9 cellular contexts compared by ENCODE assay signal in genomic region chr16:27169511-27170071, GRCh38. TPM values are rescaled to one million over a fixed set of nuclear protein-coding genes. Genes with fewer than 3 reads are reported as not detected.
DNase-seq lines count a peak whose midpoint lies in the region; ATAC-seq, FAIRE-seq and TF ChIP-seq lines count a peak whose summit lies in the region.
"Had no signal": no experiment of that assay in that cellular context is flagged by ENCODE, and none has a peak within 500 bp of the region (broad histone marks: within the 10 kb centered on the region; RNA-seq: fewer than 3 reads in every experiment).

No MANE protein-coding gene starts in this region.

- no peak overlapping the region for H3K9ac ChIP-seq in H1 (replicated peaks in 1 of 4; ENCODE audit: extremely low read depth in 1 of 4, low read depth in 3 of 4, low read length in 3 of 4)

- H4K91ac ChIP-seq in H1 (replicated peaks; ENCODE audit: insufficient read length, low read length): no peak overlapping the region

- H4K8ac ChIP-seq in H1 (ENCODE audit: extremely low read depth, insufficient read depth, low read length): no peak overlapping the region

- no peak overlapping the region for H4K5ac ChIP-seq in H1 (ENCODE audit: insufficient read length, low read depth, low read length)

- no peak overlapping the region for H2BK12ac ChIP-seq in H1 (ENCODE audit: low read depth, low read length)

- H3K9me3 ChIP-seq in H1 (ENCODE audit: insufficient read depth in 2 of 2, low read depth in 1 of 2, low read length in 1 of 2): no peaks in the 10 kb centered on the region

- no peaks in the 10 kb centered on the region for H3K36me3 ChIP-seq in H1 (ENCODE audit: control insufficient read depth in 2 of 4, insufficient read depth in 4 of 4, low read length in 3 of 4)

- no peak overlapping the region for H2BK5ac ChIP-seq in H1 (ENCODE audit: low read depth, low read length)

- no peaks in the 10 kb centered on the region for H3K79me2 ChIP-seq in H1 (ENCODE audit: control insufficient read depth in 1 of 2, insufficient read depth in 2 of 2, low read length in 2 of 2)

- TF ChIP-seq CTCF in GM12872 (IDR thresholded peaks at IDR 0.05; ENCODE audit: insufficient read depth, low read depth, low read length) (peak; percentile 33; the same call in 1 of the 3 replicates), H1 (IDR thresholded peaks at IDR 0.05; ENCODE audit: control extremely low read depth in 1 of 3, insufficient read depth in 1 of 3, low read depth in 1 of 3, low read length in 3 of 3) (peak; percentile 21 to 34 (median 28); a peak in 3 of 4 replicates)

- no peak overlapping the region for H2BK120ac ChIP-seq in H1 (replicated peaks; ENCODE audit: low read depth, low read length)

- TF ChIP-seq EP300 in H1 (IDR thresholded peaks at IDR 0.05; ENCODE audit: borderline replicate concordance in 1 of 2, low read depth in 2 of 2, low read length in 2 of 2): no peak

- no peak overlapping the region for H3K18ac ChIP-seq in H1 (ENCODE audit: extremely low read depth, low read length)

- H2AFZ ChIP-seq in H1 (ENCODE audit: low read length): peak overlapping the region; percentile 69; the same call in 1 of the 2 replicates

- no peak overlapping the region for H3K23ac ChIP-seq in H1 (ENCODE audit: insufficient read length)

- H3K23me2 ChIP-seq in H1 (ENCODE audit: low read depth, low read length): no peaks in the 10 kb centered on the region

- no peak for TF ChIP-seq POLR2A in H1 (IDR thresholded peaks at IDR 0.05; ENCODE audit: control extremely low read depth in 1 of 2, low read depth in 2 of 2, low read length in 2 of 2)

- peak; percentile 58 for FAIRE-seq in H1 (lab: Jason Lieb, UNC)
- FAIRE-seq: colon had no signal

- no peak overlapping the region for H3K27ac ChIP-seq in H1 (ENCODE audit: low read depth, low read length)

- POLR2A ChIA-PET in H1 (lab: Charles Lee; ENCODE audit: partially characterized antibody): no interaction called here

- H2AK5ac ChIP-seq in H1 (ENCODE audit: low read depth, low read length): no peak overlapping the region

- no peak overlapping the region for H3K56ac ChIP-seq in H1 (replicated peaks; ENCODE audit: insufficient read length, low read depth, low read length)

- H3K4me1 ChIP-seq in H1 (replicated peaks in 1 of 4; ENCODE audit: control insufficient read depth in 3 of 4, insufficient read depth in 4 of 4, low read length in 3 of 4): no peaks in the 10 kb centered on the region

- H3K4ac ChIP-seq in H1 (replicated peaks; ENCODE audit: insufficient read length, low read depth, low read length): no peak overlapping the region

- no peaks in the 10 kb centered on the region for H4K20me1 ChIP-seq in H1 (replicated peaks in 1 of 2; ENCODE audit: control insufficient read depth in 1 of 2, insufficient read depth in 2 of 2, low read length in 2 of 2)

- H3K4me3 ChIP-seq in H1 (ENCODE audit: extremely low read depth in 1 of 4, insufficient read depth in 2 of 4, low read depth in 3 of 4, low read length in 4 of 4): no peak overlapping the region

- no peak overlapping the region for H2BK15ac ChIP-seq in H1 (ENCODE audit: low read length)

- CTCF ChIA-PET in H1 (lab: Charles Lee; ENCODE audit: partially characterized antibody): interaction anchor here (0.7 to 8.3 kb wide), 5 partner anchors 10 to 316 kb away, joined by 3 to 69 read pairs (median 9); no protein-coding TSS in a partner anchor

- no peaks in the 10 kb centered on the region for H3K79me1 ChIP-seq in H1 (ENCODE audit: low read depth, low read length)

- 83% methylated on average over 5 of the region's 6 CpGs; no CpG with 5 or more reads in 1 of the 2 experiments for WGBS in H1 (ENCODE audit: extremely low coverage in 1 of 2, insufficient coverage in 1 of 2, insufficient read length in 1 of 2, insufficient replicate concordance in 2 of 2, low coverage in 1 of 2, low lambda C conversion rate in 2 of 2, missing lambda C conversion rate in 1 of 2), 2 experiments

- no peaks in the 10 kb centered on the region; a peak in 1 of 7 replicates for H3K27me3 ChIP-seq in H1 (replicated peaks in 1 of 4; ENCODE audit: control insufficient read depth in 3 of 4, extremely low read depth in 1 of 4, insufficient read depth in 3 of 4, low read length in 3 of 4)

- DNase-seq in NCI-H510A treated with DMSO at 0.1 percent for 48 hours (lab: John Stamatoyannopoulos, UW) (peak; percentile 82), H1 (ENCODE audit: low read depth in 1 of 2, low spot score in 2 of 2) (no peak), cerebellar nuclear complex (lab: John Stamatoyannopoulos, UW) (no peak)
- peak; percentile 77 for DNase-seq in activated CD4-positive, alpha-beta T cell treated with anti-CD3 and anti-CD28 coated beads, Interleukin-2, amount 50 U/mL, for 1 hour
- peak; percentile 81 for DNase-seq in stimulated activated CD4-positive, alpha-beta T cell treated with anti-CD3 and anti-CD28 coated beads, Interleukin-15, amount 100 ng/mL, for 24 hours

- no peak overlapping the region for H3K14ac ChIP-seq in H1 (ENCODE audit: insufficient read length)

- peak; percentile 21 to 36; a peak in 3 of 4 replicates for TF ChIP-seq RAD21 in H1 (IDR thresholded peaks at IDR 0.05 in 1 of 2, conservative IDR thresholded peaks at IDR 0.05 in 1 of 2; ENCODE audit: low read depth in 2 of 2, low read length in 2 of 2)

- ATAC-seq in HG03565 (IDR thresholded peaks at IDR 0.05; ENCODE audit: unreplicated experiment) (no peak), HG03469 (IDR thresholded peaks at IDR 0.05; ENCODE audit: unreplicated experiment) (no peak)

- no peak overlapping the region for H2BK20ac ChIP-seq in H1 (ENCODE audit: low read length)

- no peak overlapping the region for H3K4me2 ChIP-seq in H1 (ENCODE audit: insufficient read depth in 1 of 2, low read depth in 2 of 2, low read length in 2 of 2)

TF ChIP-seq in H1, 55 proteins besides CTCF, POLR2A, EP300 and RAD21:
- no peak for TF ChIP-seq SAP30 (IDR thresholded peaks at IDR 0.05; ENCODE audit: insufficient read depth, insufficient replicate concordance, low read length)
- no peak for TF ChIP-seq POU5F1 (IDR thresholded peaks at IDR 0.05; ENCODE audit: low read depth, low read length)
- TF ChIP-seq CHD1 (IDR thresholded peaks at IDR 0.05; ENCODE audit: low read depth, low read length): no peak
- TF ChIP-seq SRF (IDR thresholded peaks at IDR 0.05; ENCODE audit: low read depth, low read length): no peak
- TF ChIP-seq BCL11A (IDR thresholded peaks at IDR 0.05; ENCODE audit: low read depth in 2 of 2, low read length in 2 of 2): no peak
- TF ChIP-seq TAF1 (IDR thresholded peaks at IDR 0.05; ENCODE audit: low read depth, low read length): no peak
- TF ChIP-seq PHF8 (conservative IDR thresholded peaks at IDR 0.05; ENCODE audit: low read depth, low read length): no peak
- no peak for TF ChIP-seq MAX (IDR thresholded peaks at IDR 0.05)
- no peak for TF ChIP-seq MAFK (IDR thresholded peaks at IDR 0.05; ENCODE audit: low read depth, low read length)
- TF ChIP-seq HDAC2 (IDR thresholded peaks at IDR 0.05; ENCODE audit: borderline replicate concordance in 1 of 2, low read depth in 2 of 2, low read length in 2 of 2): no peak
- no peak for TF ChIP-seq CBX5 (IDR thresholded peaks at IDR 0.05; ENCODE audit: low read depth, low read length)
- no peak for TF ChIP-seq TEAD4 (IDR thresholded peaks at IDR 0.05; ENCODE audit: low read depth, low read length)
- TF ChIP-seq YY1 (IDR thresholded peaks at IDR 0.05; ENCODE audit: low read depth, low read length): no peak
- no peak for TF ChIP-seq RFX5 (IDR thresholded peaks at IDR 0.05; ENCODE audit: borderline replicate concordance, low read depth, low read length)
- TF ChIP-seq RNF2 (IDR thresholded peaks at IDR 0.05; ENCODE audit: borderline replicate concordance, low read depth, low read length, missing control alignments, poor library complexity, severe bottlenecking): no peak
- TF ChIP-seq KDM4A (IDR thresholded peaks at IDR 0.05; ENCODE audit: low read depth, low read length, severe bottlenecking): no peak
- no peak for TF ChIP-seq CEBPB (IDR thresholded peaks at IDR 0.05; ENCODE audit: low read depth, low read length)
- TF ChIP-seq BACH1 (IDR thresholded peaks at IDR 0.05; ENCODE audit: low read length): no peak
- TF ChIP-seq KDM1A (IDR thresholded peaks at IDR 0.05; ENCODE audit: borderline replicate concordance, low read length): no peak
- TF ChIP-seq USF2 (IDR thresholded peaks at IDR 0.05; ENCODE audit: low read length): no peak

RNA-seq across cellular contexts. Expression of gene KDM8, which starts 33.7 kb away (rescaled TPM):
- total RNA-seq in H1 (2021; fragmentation: NEBNext Ultra II Directional; extraction: Animal tissue kit (Norgen Biotek cat#: 25700)): 10.3 and 14.6 TPM in 2 replicates
- 8.1 and 12.8 TPM in 2 replicates for polyA plus RNA-seq in H1 (2011; rRNA removed)
- polyA plus RNA-seq in H1 (2011; cell fraction: cytosol; rRNA removed): 7.2 TPM
- polyA plus RNA-seq in H1 (2011; cell fraction: nucleus; rRNA removed): 11.6 TPM
- polyA plus RNA-seq in H1 (2012, experiment 1 of 2): 5.0 to 9.1 TPM (median 7.2 TPM) in 4 replicates
- 6.9 TPM for polyA plus RNA-seq in H1 (2012, experiment 2 of 2)
- polyA plus RNA-seq in H1 (2013, experiment 1 of 2): 4.7 TPM
- polyA plus RNA-seq in H1 (2013, experiment 2 of 2): 4.9 TPM
- 6.5 and 11.8 TPM in 2 replicates for polyA minus RNA-seq in H1 (2011; rRNA and poly(A)+ RNA removed)
- polyA minus RNA-seq in H1 (2011; cell fraction: cytosol; rRNA and poly(A)+ RNA removed): 4.6 TPM
- polyA minus RNA-seq in H1 (2011; cell fraction: nucleus; rRNA and poly(A)+ RNA removed): 16.0 TPM

Comparison
In these comparisons a context has a peak if more than half of its experiments do, and no peak if none do; other contexts are left out.
1. DNase-seq: peak in NCI-H510A treated with DMSO at 0.1 percent for 48 hours (single experiment), activated CD4-positive, alpha-beta T cell treated with anti-CD3 and anti-CD28 coated beads, Interleukin-2, amount 50 U/mL, for 1 hour (single experiment) and stimulated activated CD4-positive, alpha-beta T cell treated with anti-CD3 and anti-CD28 coated beads, Interleukin-15, amount 100 ng/mL, for 24 hours (single experiment); none in H1 (0 of 2) and cerebellar nuclear complex (0 of 2).